ENCODE assay signal across 1 cellular context in the genomic region with DNA sequence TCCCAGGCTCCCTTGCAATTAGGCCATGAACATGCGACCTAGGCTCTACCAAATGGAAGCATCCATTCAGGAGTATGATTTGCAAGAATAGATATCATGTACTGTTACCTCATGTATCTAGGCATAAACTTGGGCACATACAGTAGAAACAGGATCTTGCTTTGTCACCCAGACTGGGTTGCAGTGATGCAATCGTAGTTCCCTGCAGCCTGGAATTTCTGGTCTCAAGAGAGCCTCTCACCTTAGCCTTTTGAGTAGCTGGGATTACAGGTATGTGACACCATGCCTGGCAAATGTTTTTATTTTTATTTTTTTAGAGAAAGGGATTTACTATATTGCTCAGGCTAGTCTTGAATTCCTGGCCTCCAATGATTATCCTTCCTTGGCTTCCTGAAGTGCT.
TF ChIP-seq lines count a peak whose summit lies in the region.

No MANE protein-coding gene starts in this region.

TF ChIP-seq in GM23338, 12 proteins besides CTCF, POLR2A, EP300 and RAD21 (continued from another document):
- TF ChIP-seq, protein P1, sequence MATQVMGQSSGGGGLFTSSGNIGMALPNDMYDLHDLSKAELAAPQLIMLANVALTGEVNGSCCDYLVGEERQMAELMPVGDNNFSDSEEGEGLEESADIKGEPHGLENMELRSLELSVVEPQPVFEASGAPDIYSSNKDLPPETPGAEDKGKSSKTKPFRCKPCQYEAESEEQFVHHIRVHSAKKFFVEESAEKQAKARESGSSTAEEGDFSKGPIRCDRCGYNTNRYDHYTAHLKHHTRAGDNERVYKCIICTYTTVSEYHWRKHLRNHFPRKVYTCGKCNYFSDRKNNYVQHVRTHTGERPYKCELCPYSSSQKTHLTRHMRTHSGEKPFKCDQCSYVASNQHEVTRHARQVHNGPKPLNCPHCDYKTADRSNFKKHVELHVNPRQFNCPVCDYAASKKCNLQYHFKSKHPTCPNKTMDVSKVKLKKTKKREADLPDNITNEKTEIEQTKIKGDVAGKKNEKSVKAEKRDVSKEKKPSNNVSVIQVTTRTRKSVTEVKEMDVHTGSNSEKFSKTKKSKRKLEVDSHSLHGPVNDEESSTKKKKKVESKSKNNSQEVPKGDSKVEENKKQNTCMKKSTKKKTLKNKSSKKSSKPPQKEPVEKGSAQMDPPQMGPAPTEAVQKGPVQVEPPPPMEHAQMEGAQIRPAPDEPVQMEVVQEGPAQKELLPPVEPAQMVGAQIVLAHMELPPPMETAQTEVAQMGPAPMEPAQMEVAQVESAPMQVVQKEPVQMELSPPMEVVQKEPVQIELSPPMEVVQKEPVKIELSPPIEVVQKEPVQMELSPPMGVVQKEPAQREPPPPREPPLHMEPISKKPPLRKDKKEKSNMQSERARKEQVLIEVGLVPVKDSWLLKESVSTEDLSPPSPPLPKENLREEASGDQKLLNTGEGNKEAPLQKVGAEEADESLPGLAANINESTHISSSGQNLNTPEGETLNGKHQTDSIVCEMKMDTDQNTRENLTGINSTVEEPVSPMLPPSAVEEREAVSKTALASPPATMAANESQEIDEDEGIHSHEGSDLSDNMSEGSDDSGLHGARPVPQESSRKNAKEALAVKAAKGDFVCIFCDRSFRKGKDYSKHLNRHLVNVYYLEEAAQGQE (IDR thresholded peaks at IDR 0.05; ENCODE audit: unreplicated experiment), result no peak
- TF ChIP-seq, protein P2, sequence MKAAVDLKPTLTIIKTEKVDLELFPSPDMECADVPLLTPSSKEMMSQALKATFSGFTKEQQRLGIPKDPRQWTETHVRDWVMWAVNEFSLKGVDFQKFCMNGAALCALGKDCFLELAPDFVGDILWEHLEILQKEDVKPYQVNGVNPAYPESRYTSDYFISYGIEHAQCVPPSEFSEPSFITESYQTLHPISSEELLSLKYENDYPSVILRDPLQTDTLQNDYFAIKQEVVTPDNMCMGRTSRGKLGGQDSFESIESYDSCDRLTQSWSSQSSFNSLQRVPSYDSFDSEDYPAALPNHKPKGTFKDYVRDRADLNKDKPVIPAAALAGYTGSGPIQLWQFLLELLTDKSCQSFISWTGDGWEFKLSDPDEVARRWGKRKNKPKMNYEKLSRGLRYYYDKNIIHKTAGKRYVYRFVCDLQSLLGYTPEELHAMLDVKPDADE (IDR thresholded peaks at IDR 0.05), result no peak
- no peak for TF ChIP-seq EZH2phosphoT487 (IDR thresholded peaks at IDR 0.05; ENCODE audit: unreplicated experiment)
